ENCODE assay signal across 9 cellular contexts in the genomic region with DNA sequence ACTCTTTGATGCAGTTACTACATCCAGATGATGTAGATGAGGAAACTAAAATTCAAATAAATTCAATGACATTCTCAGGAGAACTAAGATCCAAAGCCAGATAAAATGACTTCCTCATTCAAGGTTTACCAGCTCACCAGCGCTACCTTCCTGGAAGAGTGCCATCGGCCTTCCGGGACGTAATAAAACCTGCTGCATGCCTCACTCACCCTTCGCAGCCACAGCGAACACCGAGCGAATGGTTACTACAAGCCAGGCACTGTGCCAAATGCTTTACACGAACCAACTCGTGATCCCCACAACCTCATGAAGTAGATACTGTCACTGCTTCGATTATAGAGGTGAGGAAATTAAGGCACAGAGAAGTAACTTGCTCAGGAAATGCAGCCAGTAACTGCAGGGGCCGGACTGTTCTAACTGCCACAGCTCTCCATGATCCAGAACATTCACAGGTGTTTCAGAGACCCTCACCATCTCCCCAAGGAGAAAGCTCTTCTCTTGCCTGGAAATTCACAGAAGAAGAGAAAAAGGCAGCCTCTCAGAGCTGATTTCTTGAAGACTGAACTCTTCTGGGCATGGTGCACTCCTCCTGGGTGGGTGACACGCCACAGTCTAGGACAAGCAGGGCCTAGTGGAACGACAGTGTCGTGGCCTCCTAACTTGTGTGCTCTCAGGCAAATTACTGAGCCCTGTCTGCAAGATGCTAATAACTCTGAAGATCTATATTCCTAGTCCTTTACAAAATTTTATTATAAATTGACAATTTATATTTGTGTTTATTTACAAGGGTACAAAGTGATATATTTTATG. TPM values are rescaled to one million over a fixed set of nuclear protein-coding genes. Genes with fewer than 3 reads are reported as not detected.
DNase-seq lines count a peak whose midpoint lies in the region; ATAC-seq, FAIRE-seq and TF ChIP-seq lines count a peak whose summit lies in the region.
"Had no signal": no experiment of that assay in that cellular context is flagged by ENCODE, and none has a peak within 500 bp of the region (broad histone marks: within the 10 kb centered on the region; RNA-seq: fewer than 3 reads in every experiment).

No MANE protein-coding gene starts in this region.

- no peak for TF ChIP-seq CTCF in bronchial epithelial cell (IDR thresholded peaks at IDR 0.05; ENCODE audit: insufficient read depth, low read length, severe bottlenecking)
- TF ChIP-seq CTCF in neural progenitor cell (IDR thresholded peaks at IDR 0.05): no peak
- no peak for TF ChIP-seq CTCF in nephron progenitor cell (IDR thresholded peaks at IDR 0.05)

- peaks cover 3% of the 10 kb centered on the region for H4K20me1 ChIP-seq in neural progenitor cell (ENCODE audit: low read depth)

- H3K9ac ChIP-seq in neural progenitor cell: no peak overlapping the region

- CTCF ChIA-PET in T-cell (lab: Charles Lee): interaction anchor here in 1 of 2 donors (1.0 kb wide), 1 partner anchor 143 kb away, joined by 5 read pairs; no protein-coding TSS in a partner anchor

- H3K27me3 Mint-ChIP-seq in T-cell (no peaks in the 10 kb centered on the region), neural progenitor cell (ENCODE audit: insufficient read depth, low read depth) (peaks cover 2% of the 10 kb centered on the region), nephron progenitor cell (ENCODE audit: low read depth, poor library complexity) (no peaks in the 10 kb centered on the region)

- DNase-seq in HT-29 (ENCODE audit: low spot score) (peak; percentile 98), T-cell (peak in 33 of 34 experiments; percentile 32 to 79 (median 59)), bronchial epithelial cell (ENCODE audit: low read depth) (peak; percentile 96), neural progenitor cell (ENCODE audit: low spot score) (no peak), nephron progenitor cell (no peak)
- DNase-seq in stimulated activated CD4-positive, alpha-beta T cell treated with anti-CD3 and anti-CD28 coated beads, Interleukin-15, amount 100 ng/mL, for 48 hours (ENCODE audit: low read depth in 2 of 2): peak; percentile 34 to 39

- H3K27me3 ChIP-seq in bronchial epithelial cell (ENCODE audit: control insufficient read depth, insufficient read depth, low read length) (no peaks in the 10 kb centered on the region), neural progenitor cell (no peaks in the 10 kb centered on the region)

- peak; percentile 85 for FAIRE-seq in bronchial epithelial cell (lab: Jason Lieb, UNC)

- H3K4me1 ChIP-seq in neural progenitor cell: no peaks in the 10 kb centered on the region

- POLR2A ChIA-PET in T-cell (lab: Charles Lee): no interaction called here

- H3K36me3 ChIP-seq in bronchial epithelial cell (ENCODE audit: control insufficient read depth, insufficient read depth, low read length) (no peaks in the 10 kb centered on the region), neural progenitor cell (no peaks in the 10 kb centered on the region)

- H3K9me3 Mint-ChIP-seq in T-cell: no peaks in the 10 kb centered on the region
- H3K9me3 Mint-ChIP-seq in neural progenitor cell: no peaks in the 10 kb centered on the region
- H3K9me3 Mint-ChIP-seq in nephron progenitor cell: no peaks in the 10 kb centered on the region

- H3K4me1 Mint-ChIP-seq in T-cell (peaks cover 16 to 32% (median 23%) of the 10 kb centered on the region in 3 donors), neural progenitor cell (peaks cover 8% of the 10 kb centered on the region), nephron progenitor cell (peaks cover 9% of the 10 kb centered on the region)

- H3F3A ChIP-seq in neural progenitor cell (ENCODE audit: low read depth): no peaks in the 10 kb centered on the region

- peaks cover 23% of the 10 kb centered on the region for H3K36me3 Mint-ChIP-seq in T-cell
- H3K36me3 Mint-ChIP-seq in neural progenitor cell: peaks cover 2% of the 10 kb centered on the region
- peaks cover 22% of the 10 kb centered on the region for H3K36me3 Mint-ChIP-seq in nephron progenitor cell (ENCODE audit: low read depth)

- H3K4me3 ChIP-seq in bronchial epithelial cell (ENCODE audit: low read depth, low read length) (no peak overlapping the region), neural progenitor cell (no peak overlapping the region)

- H3K9me3 ChIP-seq in neural progenitor cell (ENCODE audit: low read depth): no peaks in the 10 kb centered on the region

- peak; percentile 67 to 95 (median 87) for ATAC-seq in T-cell (replicated peaks in 1 of 4)
- no peak for ATAC-seq in GM18909 (IDR thresholded peaks at IDR 0.05; ENCODE audit: poor library complexity, unreplicated experiment)
- ATAC-seq in GM21515 (IDR thresholded peaks at IDR 0.05; ENCODE audit: unreplicated experiment): no peak

- peak overlapping the region; percentile 23 to 66 for H3K27ac Mint-ChIP-seq in T-cell
- H3K27ac Mint-ChIP-seq in neural progenitor cell: no peak overlapping the region
- H3K27ac Mint-ChIP-seq in nephron progenitor cell: no peak overlapping the region

- H3K27ac ChIP-seq in neural progenitor cell: no peak overlapping the region

- H3K4me2 ChIP-seq in neural progenitor cell: no peak overlapping the region

- H3K79me2 ChIP-seq in neural progenitor cell (ENCODE audit: low read depth): no peaks in the 10 kb centered on the region

- peak overlapping the region in 1 of 3 donors; percentile 49 for H3K4me3 Mint-ChIP-seq in T-cell
- no peak overlapping the region for H3K4me3 Mint-ChIP-seq in neural progenitor cell
- H3K4me3 Mint-ChIP-seq in nephron progenitor cell: no peak overlapping the region
- H3K4me3 Mint-ChIP-seq: brain had no signal

- H2AFZ ChIP-seq in neural progenitor cell (replicated peaks): no peak overlapping the region

RNA-seq across cellular contexts. Expression of a gene that starts 46.8 kb away (rescaled TPM):
- 0.31 and 0.55 TPM in 2 replicates for total RNA-seq in HT-29 (2014; rRNA removed; shearing (Covaris generic))
- total RNA-seq in T-cell: 10 to 100 TPM in 1 of 5 donors, 1 to 10 TPM in 4; 3.2 to 12.3 (median 8.4) TPM
- 0.64 and 1.3 TPM in 2 replicates for total RNA-seq in bronchial epithelial cell
- total RNA-seq in neural progenitor cell (ENCODE audit: low replicate concordance): 0.62 TPM in 1 of 2 replicates, not detected in the other

RNA-seq across cellular contexts. Expression of a gene that starts 59.8 kb away (rescaled TPM):
- total RNA-seq in HT-29 (2014; rRNA removed; shearing (Covaris generic)): 54.1 and 56.8 TPM in 2 replicates
- 10 to 100 TPM; 31.0 to 36.8 (median 31.8) TPM for total RNA-seq in T-cell
- 54.4 and 69.0 TPM in 2 replicates for total RNA-seq in bronchial epithelial cell
- 5.4 and 23.1 TPM in 2 replicates for total RNA-seq in neural progenitor cell (ENCODE audit: low replicate concordance)

Comparison
In these comparisons a context has a peak if more than half of its experiments do, and no peak if none do; other contexts are left out.
1. DNase-seq: peak in HT-29 (single experiment), T-cell (33 of 34), bronchial epithelial cell (single experiment) and stimulated activated CD4-positive, alpha-beta T cell treated with anti-CD3 and anti-CD28 coated beads, Interleukin-15, amount 100 ng/mL, for 48 hours (2 of 2); none in neural progenitor cell (single experiment) and nephron progenitor cell (single experiment).
2. ATAC-seq: peak in T-cell (4 of 4); none in GM18909 (single experiment) and GM21515 (single experiment).
3. H3K27ac Mint-ChIP-seq: peak in T-cell (2 of 2); none in neural progenitor cell (single experiment) and nephron progenitor cell (single experiment).